In genomic region chr1:59686574-59686973, GRCh38 we compare ENCODE assay signal across 20 cellular contexts.
"Had no signal": no experiment of that assay in that cellular context is flagged by ENCODE, and none has a peak within 500 bp of the region (broad histone marks: within the 10 kb centered on the region; RNA-seq: fewer than 3 reads in every experiment).

No MANE protein-coding gene starts in this region.

- H3K4me3 ChIP-seq: coronary artery, left lung, lung, right atrium auricular region, skin epidermis, tibial artery had no signal

- H3K9me3 ChIP-seq: left lung, right atrium auricular region, tibial artery had no signal

- DNase-seq: activated CD4-positive, alpha-beta T cell treated with anti-CD3 and anti-CD28 coated beads, Interleukin-2, amount 50 U/mL, for 1 hour; activated CD4-positive, CD25-positive, alpha-beta regulatory T cell treated with anti-CD3 and anti-CD28 coated beads, Interleukin-2, amount 50 U/mL, for 72 hours; activated CD8-positive, alpha-beta T cell treated with anti-CD3 and anti-CD28 coated beads, Interleukin-2, amount 10 ng/mL, durations not matched to agents 7 days and 5 days; activated gamma-delta T cell; activated naive CD4-positive, alpha-beta T cell treated with anti-CD3 and anti-CD28 coated beads, Interleukin-2, amount 50 U/mL, for 16 hours; activated naive CD8-positive, alpha-beta T cell treated with anti-CD3 and anti-CD28 coated beads, Interleukin-2, amount 50 U/mL, for 24 hours; cerebellar nuclear complex; glutamatergic neuron; hippocampal formation; kidney glomerular epithelial cell; left lung; natural killer cell; stimulated activated CD4-positive, alpha-beta T cell treated with anti-CD3 and anti-CD28 coated beads, Interleukin-1b, Interleukin-23, amount 100 ng/mL, for 48 hours; tibial artery; WERI-Rb-1 had no signal

- H3K27me3 ChIP-seq: left lung, right atrium auricular region, tibial artery had no signal

- H3K36me3 ChIP-seq: left lung, right atrium auricular region, tibial artery, WERI-Rb-1 had no signal

- ATAC-seq: activated CD8-positive, alpha-beta T cell treated with anti-CD3 and anti-CD28 coated beads, Interleukin-2, amount 10 ng/mL, durations not matched to agents 7 days and 5 days; activated naive CD8-positive, alpha-beta T cell treated with anti-CD3 and anti-CD28 coated beads, Interleukin-2, amount 50 U/mL, for 24 hours; left lung; natural killer cell had no signal

- H3K4me1 ChIP-seq: tibial artery had no signal

- H3K27ac ChIP-seq: coronary artery, epithelial cell of prostate, left lung, right atrium auricular region, skin epidermis, tibial artery had no signal
